In the genomic region with DNA sequence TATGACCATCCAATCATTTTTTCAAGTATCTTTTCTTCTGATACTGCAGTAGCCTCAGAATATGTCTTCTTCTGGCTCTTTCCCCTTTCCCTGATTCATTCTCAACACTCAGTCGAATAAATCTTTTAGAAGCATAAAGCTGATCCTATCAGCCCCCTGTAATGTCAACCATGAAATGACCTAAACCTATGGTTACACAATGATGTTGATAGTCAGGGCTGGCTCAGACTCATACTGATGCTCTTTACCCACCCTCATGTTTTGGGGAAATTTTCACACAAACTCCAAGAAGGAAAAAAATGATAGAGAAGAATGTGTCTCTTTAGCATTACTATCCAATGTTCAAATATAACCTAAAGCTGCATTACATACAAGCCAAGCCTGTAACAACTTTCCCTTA, we compare ENCODE assay signal across 25 cellular contexts.
"Had no signal": no experiment of that assay in that cellular context is flagged by ENCODE, and none has a peak within 500 bp of the region (broad histone marks: within the 10 kb centered on the region; RNA-seq: fewer than 3 reads in every experiment).

No MANE protein-coding gene starts in this region.

- H3K36me3 ChIP-seq: colonic mucosa, esophagus muscularis mucosa, esophagus squamous epithelium, gastrocnemius medialis, gastroesophageal sphincter, heart left ventricle had no signal

- DNase-seq: colonic mucosa; cortex of kidney; dermis blood vessel endothelial cell; dorsolateral prefrontal cortex; effector CD4-positive, alpha-beta T cell; effector CD8-positive, alpha-beta T cell; effector memory CD4-positive, alpha-beta T cell; effector memory CD8-positive, alpha-beta T cell; endodermal cell; erythroblast; esophagus squamous epithelium; foreskin fibroblast; foreskin keratinocyte; foreskin melanocyte; gastrocnemius medialis; glutamatergic neuron; head of caudate nucleus; heart left ventricle; heart right ventricle had no signal

- H3K4me3 ChIP-seq: colonic mucosa, coronary artery, dorsolateral prefrontal cortex, esophagus muscularis mucosa, esophagus squamous epithelium, gastrocnemius medialis, gastroesophageal sphincter, heart left ventricle, heart right ventricle had no signal

- H3K27ac ChIP-seq: colonic mucosa, coronary artery, dorsolateral prefrontal cortex, epithelial cell of prostate, esophagus muscularis mucosa, esophagus squamous epithelium, foreskin keratinocyte, gastrocnemius medialis, gastroesophageal sphincter, heart left ventricle, heart right ventricle had no signal

- H3K4me3 Mint-ChIP-seq: dendritic cell treated with granulocyte-macrophage colony-stimulating factor and Interleukin-4, amounts not matched to agents 40 ng/mL and 50 ng/mL, for 4 days; effector memory CD8-positive, alpha-beta T cell; endodermal cell had no signal

- ATAC-seq: effector memory CD8-positive, alpha-beta T cell; esophagus mucosa; gastrocnemius medialis; gastroesophageal sphincter; heart left ventricle; heart right ventricle had no signal

- H3K9me3 ChIP-seq: colonic mucosa, esophagus muscularis mucosa, esophagus squamous epithelium, gastrocnemius medialis, gastroesophageal sphincter, heart left ventricle, heart right ventricle had no signal

- H3K27me3 ChIP-seq: colonic mucosa, dorsolateral prefrontal cortex, esophagus muscularis mucosa, esophagus squamous epithelium, foreskin keratinocyte, gastrocnemius medialis, gastroesophageal sphincter, heart left ventricle, heart right ventricle had no signal

- H3K27ac Mint-ChIP-seq: dendritic cell treated with granulocyte-macrophage colony-stimulating factor and Interleukin-4, amounts not matched to agents 40 ng/mL and 50 ng/mL, for 4 days; effector memory CD8-positive, alpha-beta T cell; endodermal cell had no signal

- H3K27me3 Mint-ChIP-seq: dendritic cell treated with granulocyte-macrophage colony-stimulating factor and Interleukin-4, amounts not matched to agents 40 ng/mL and 50 ng/mL, for 4 days; effector memory CD8-positive, alpha-beta T cell had no signal

- H3K4me1 ChIP-seq: colonic mucosa, esophagus muscularis mucosa, esophagus squamous epithelium, foreskin keratinocyte, gastrocnemius medialis, gastroesophageal sphincter, heart left ventricle, heart right ventricle had no signal

- H3K9me3 Mint-ChIP-seq: dendritic cell treated with granulocyte-macrophage colony-stimulating factor and Interleukin-4, amounts not matched to agents 40 ng/mL and 50 ng/mL, for 4 days; effector memory CD8-positive, alpha-beta T cell; endodermal cell had no signal
